In the genomic region with DNA sequence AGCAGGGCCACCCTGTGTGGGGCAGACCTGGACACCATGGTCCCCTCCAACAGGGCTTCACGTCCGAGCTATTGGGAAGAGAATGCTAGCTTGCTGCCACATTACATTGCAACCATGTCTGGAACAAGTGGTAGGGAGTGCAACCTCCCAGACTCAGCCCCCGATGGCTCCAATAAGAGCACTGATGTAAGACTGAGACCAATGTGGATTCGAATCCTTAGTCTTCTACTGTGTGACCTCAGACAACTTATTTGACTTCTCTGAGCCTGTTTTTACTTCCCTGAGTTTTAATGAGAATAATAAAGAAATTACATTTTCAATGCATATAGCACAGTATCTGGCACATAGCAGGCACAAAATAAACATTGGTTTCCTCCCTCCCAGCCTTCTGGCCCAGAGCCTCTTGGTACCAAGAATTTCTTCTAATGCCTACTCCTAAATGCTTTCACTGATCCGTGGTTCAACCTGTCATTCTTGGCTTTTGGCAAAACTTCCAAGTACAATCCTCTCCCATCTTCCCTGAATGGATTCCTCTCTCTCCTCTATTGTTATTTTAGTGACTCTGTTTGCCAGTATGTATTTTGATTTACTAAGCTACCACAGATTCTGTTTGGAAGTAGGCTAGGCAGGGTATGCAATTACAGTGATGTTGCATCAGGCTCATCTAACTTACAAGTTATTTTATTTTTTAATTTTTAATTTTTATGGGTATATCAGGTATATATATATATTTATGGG, we compare ENCODE assay signal across 13 cellular contexts. TPM values are rescaled to one million over a fixed set of nuclear protein-coding genes. Genes with fewer than 3 reads are reported as not detected.
DNase-seq lines count a peak whose midpoint lies in the region; TF ChIP-seq lines count a peak whose summit lies in the region.
"Had no signal": no experiment of that assay in that cellular context is flagged by ENCODE, and none has a peak within 500 bp of the region (broad histone marks: within the 10 kb centered on the region; RNA-seq: fewer than 3 reads in every experiment).

No MANE protein-coding gene starts in this region.

- TF ChIP-seq CTCF in left ventricle myocardium inferior (IDR thresholded peaks at IDR 0.05; ENCODE audit: borderline replicate concordance) (no peak), endothelial cell (IDR thresholded peaks at IDR 0.05; ENCODE audit: unreplicated experiment) (no peak)

- intact Hi-C loops in left ventricle myocardium inferior (cut with micrococcal nuclease), result no loop called here
- intact Hi-C loops in CD4-positive, alpha-beta memory T cell (cut with micrococcal nuclease), result no loop called here

- H3K4me1 Mint-ChIP-seq in CD4-positive, alpha-beta memory T cell, result no peaks in the 10 kb centered on the region
- H3K4me1 Mint-ChIP-seq in endothelial cell (ENCODE audit: unreplicated experiment), result peaks cover 34% of the 10 kb centered on the region

- no peak overlapping the region for H3K4me3 Mint-ChIP-seq in CD4-positive, alpha-beta memory T cell
- H3K4me3 Mint-ChIP-seq in endothelial cell (ENCODE audit: unreplicated experiment), result no peak overlapping the region
- H3K4me3 Mint-ChIP-seq: WTC11 had no signal

- CTCF ChIA-PET in CD4-positive, alpha-beta memory T cell (lab: Charles Lee; ENCODE audit: partially characterized antibody), result interaction anchor here (1.2 kb wide), 1 partner anchor 12 kb away, joined by 3 read pairs; no protein-coding TSS in a partner anchor

- H3K36me3 ChIP-seq in adipocyte (ENCODE audit: control insufficient read depth, insufficient read depth, low read length, severe bottlenecking), result no peaks in the 10 kb centered on the region
- no peaks in the 10 kb centered on the region for H3K36me3 ChIP-seq in left ventricle myocardium inferior
- no peaks in the 10 kb centered on the region for H3K36me3 ChIP-seq in skeletal muscle satellite cell (ENCODE audit: insufficient read depth, low read length)
- no peaks in the 10 kb centered on the region for H3K36me3 ChIP-seq in CD4-positive, alpha-beta memory T cell (ENCODE audit: insufficient read depth, low read length)
- H3K36me3 ChIP-seq: neutrophil had no signal

- POLR2A ChIA-PET in CD4-positive, alpha-beta memory T cell (lab: Charles Lee; ENCODE audit: partially characterized antibody), result no interaction called here

- H3K9me3 ChIP-seq in adipocyte (ENCODE audit: control insufficient read depth, low read length), result no peaks in the 10 kb centered on the region
- H3K9me3 ChIP-seq in left ventricle myocardium inferior (replicated peaks), result no peaks in the 10 kb centered on the region
- H3K9me3 ChIP-seq in skeletal muscle satellite cell (replicated peaks; ENCODE audit: low read length), result no peaks in the 10 kb centered on the region
- H3K9me3 ChIP-seq in CD4-positive, alpha-beta memory T cell (ENCODE audit: control insufficient read depth in 1 of 2, low read length in 2 of 2), result no peaks in the 10 kb centered on the region
- H3K9me3 ChIP-seq: neutrophil had no signal

- H3K4me1 ChIP-seq in adipocyte (ENCODE audit: control insufficient read depth, insufficient read depth, low read length) (peaks cover 47% of the 10 kb centered on the region), left ventricle myocardium inferior (peaks cover 46% of the 10 kb centered on the region), skeletal muscle satellite cell (ENCODE audit: control insufficient read depth, insufficient read depth, low read length) (peaks cover 37% of the 10 kb centered on the region)
- H3K4me1 ChIP-seq in CD4-positive, alpha-beta memory T cell (ENCODE audit: insufficient read depth, low read length), result no peaks in the 10 kb centered on the region

- no peak overlapping the region for H3K4me3 ChIP-seq in adipocyte (ENCODE audit: low read length)
- no peak overlapping the region for H3K4me3 ChIP-seq in left ventricle myocardium inferior
- no peak overlapping the region for H3K4me3 ChIP-seq in skeletal muscle satellite cell (ENCODE audit: low read length)
- no peak overlapping the region for H3K4me3 ChIP-seq in CD4-positive, alpha-beta memory T cell (ENCODE audit: low read length in 2 of 2)

- H3K27me3 Mint-ChIP-seq in CD4-positive, alpha-beta memory T cell, result peaks cover 0 to 6% of the 10 kb centered on the region in 2 donors
- H3K27me3 Mint-ChIP-seq in endothelial cell (ENCODE audit: unreplicated experiment), result peaks cover 3% of the 10 kb centered on the region

- H3K4me2 ChIP-seq in skeletal muscle satellite cell (ENCODE audit: low read length), result peak overlapping the region; percentile 34

- H3K27me3 ChIP-seq in adipocyte (replicated peaks; ENCODE audit: control insufficient read depth, insufficient read depth, low read length) (no peaks in the 10 kb centered on the region), left ventricle myocardium inferior (ENCODE audit: low read depth) (no peaks in the 10 kb centered on the region), skeletal muscle satellite cell (ENCODE audit: control insufficient read depth, insufficient read depth, low read length) (peaks cover 16% of the 10 kb centered on the region)
- no peaks in the 10 kb centered on the region for H3K27me3 ChIP-seq in CD4-positive, alpha-beta memory T cell (ENCODE audit: insufficient read depth, low read length)

- no peaks in the 10 kb centered on the region for H3K9me3 Mint-ChIP-seq in CD4-positive, alpha-beta memory T cell
- no peaks in the 10 kb centered on the region for H3K9me3 Mint-ChIP-seq in endothelial cell (ENCODE audit: unreplicated experiment)
- H3K9me3 Mint-ChIP-seq: WTC11 had no signal

- no peak overlapping the region for H3K27ac Mint-ChIP-seq in CD4-positive, alpha-beta memory T cell
- no peak overlapping the region for H3K27ac Mint-ChIP-seq in endothelial cell (ENCODE audit: unreplicated experiment)
- H3K27ac Mint-ChIP-seq: WTC11 had no signal

- peak overlapping the region; percentile 80 for H3K27ac ChIP-seq in left ventricle myocardium inferior (replicated peaks)
- no peak overlapping the region for H3K27ac ChIP-seq in CD4-positive, alpha-beta memory T cell (ENCODE audit: low read depth, low read length)
- H3K27ac ChIP-seq: neutrophil had no signal

- H3K9ac ChIP-seq in adipocyte (ENCODE audit: low read length) (peak overlapping the region; percentile 81), skeletal muscle satellite cell (ENCODE audit: low read depth, low read length) (peak overlapping the region; percentile 53)

- peak; percentile 59 for DNase-seq in Daoy (ENCODE audit: low read depth)
- DNase-seq in adipocyte (ENCODE audit: low read depth), result peak; percentile 92
- DNase-seq in left ventricle myocardium inferior, result no peak
- DNase-seq in CD4-positive, alpha-beta memory T cell, result no peak
- DNase-seq in activated CD4-positive, CD25-positive, alpha-beta regulatory T cell (lab: John Stamatoyannopoulos, UW), result no peak
- DNase-seq in endothelial cell (ENCODE audit: low spot score), result no peak
- no peak for DNase-seq in SKM-1 treated with dmso at 0.1 percent for 144 hours (lab: John Stamatoyannopoulos, UW; ENCODE audit: unreplicated experiment)
- DNase-seq: COR-L47, NCI-H2171 treated with DMSO at 0.1 percent for 48 hours, RPMI8226 had no signal

- no peaks in the 10 kb centered on the region for H3K36me3 Mint-ChIP-seq in CD4-positive, alpha-beta memory T cell
- no peaks in the 10 kb centered on the region for H3K36me3 Mint-ChIP-seq in endothelial cell (ENCODE audit: low read depth, unreplicated experiment)
- H3K36me3 Mint-ChIP-seq: WTC11 had no signal

RNA-seq across cellular contexts. Expression of a gene that starts 34.6 kb away (rescaled TPM):
- total RNA-seq in Daoy (2014; rRNA removed; shearing (Covaris generic)), result 0.74 and 0.86 TPM in 2 replicates
- 45.4 TPM for total RNA-seq in left ventricle myocardium inferior
- total RNA-seq in skeletal muscle satellite cell (2012; rRNA removed), result 0.25 and 1.7 TPM in 2 replicates
- not detected for total RNA-seq in CD4-positive, alpha-beta memory T cell
- not detected for polyA plus RNA-seq in CD4-positive, alpha-beta memory T cell
- total RNA-seq in endothelial cell (ENCODE audit: unreplicated experiment), result 24.0 TPM

Comparison
In these comparisons a context has a peak if more than half of its experiments do, and no peak if none do; other contexts are left out.
1. DNase-seq: peak in Daoy (single experiment) and adipocyte (single experiment); none in left ventricle myocardium inferior (single experiment), CD4-positive, alpha-beta memory T cell (0 of 5), activated CD4-positive, CD25-positive, alpha-beta regulatory T cell (0 of 4), endothelial cell (single experiment) and SKM-1 treated with dmso at 0.1 percent for 144 hours (single experiment).
2. RNA of a gene that starts 34.6 kb away (total RNA-seq): 45.4 TPM in left ventricle myocardium inferior (single experiment) and 24.0 TPM in endothelial cell (single experiment); 0.74 to 0.86 TPM in Daoy and not detected in CD4-positive, alpha-beta memory T cell; every median in the first group is over 10 times any median in the second.